ENCODE assay signal across 8 cellular contexts in genomic region chr13:97977376-97977705, GRCh38. TPM values are rescaled to one million over a fixed set of nuclear protein-coding genes. Genes with fewer than 3 reads are reported as not detected.
DNase-seq lines count a peak whose midpoint lies in the region; ATAC-seq and TF ChIP-seq lines count a peak whose summit lies in the region.

No MANE protein-coding gene starts in this region.

- peak overlapping the region; percentile 93 for H3K9ac ChIP-seq in iPS-20b (ENCODE audit: low read depth, low read length)

- H3K36me3 ChIP-seq in iPS-20b (ENCODE audit: insufficient read depth, low read depth, low read length), result peaks cover 24% of the 10 kb centered on the region
- H3K36me3 ChIP-seq in thoracic aorta, result no peaks in the 10 kb centered on the region

- peaks cover 35% of the 10 kb centered on the region for H3K4me1 Mint-ChIP-seq in activated CD4-positive, alpha-beta T cell treated with anti-CD3 and anti-CD28 coated beads, Interleukin-2, amount 10 ng/mL, durations not matched to agents 24 days and 14 days
- H3K4me1 Mint-ChIP-seq in activated T-helper 1 cell treated with anti-CD3 and anti-CD28 coated beads, Interleukin-12 subunit alpha, Interleukin-12 subunit beta, Interleukin-2, Interleukin-4 antibody, amounts not matched to agents 30 ng/mL and 10 ng/mL and 1 ng/mL, durations not matched to agents 14 hours and 24 hours and 36 hours (ENCODE audit: low read depth), result peaks cover 43% of the 10 kb centered on the region

- intact Hi-C loops in activated CD4-positive, alpha-beta T cell treated with anti-CD3 and anti-CD28 coated beads, Interleukin-2, amount 10 ng/mL, durations not matched to agents 24 days and 14 days (cut with micrococcal nuclease), result loop anchor here (5.0 to 10.0 kb wide), 7 partner anchors 123 to 1630 kb away; partner anchors contain the start of genes CLYBL, FARP1, MBNL2 and STK24
- intact Hi-C loops in activated T-helper 1 cell treated with anti-CD3 and anti-CD28 coated beads, Interleukin-12 subunit alpha, Interleukin-12 subunit beta, Interleukin-2, Interleukin-4 antibody, amounts not matched to agents 30 ng/mL and 10 ng/mL and 1 ng/mL, durations not matched to agents 14 hours and 24 hours and 36 hours (cut with micrococcal nuclease), result loop anchor here (2.0 to 10.0 kb wide), 7 partner anchors 35 to 1521 kb away; partner anchors contain the start of genes MBNL2 and UBAC2

- H3K4me3 ChIP-seq in iPS-20b (ENCODE audit: low read length) (peak overlapping the region; percentile 96), thoracic aorta (peak overlapping the region; percentile 91)

- TF ChIP-seq CTCF in thoracic aorta (IDR thresholded peaks at IDR 0.05) (no peak), GM10266 (IDR thresholded peaks at IDR 0.05; ENCODE audit: control insufficient read depth, insufficient read depth, low read depth, missing control alignments) (no peak)

- H3K27ac ChIP-seq in iPS-20b (ENCODE audit: low read length) (peak overlapping the region; percentile 87), thoracic aorta (peak overlapping the region; percentile 59 to 95)

- peaks cover 3% of the 10 kb centered on the region for H3K27me3 Mint-ChIP-seq in activated CD4-positive, alpha-beta T cell treated with anti-CD3 and anti-CD28 coated beads, Interleukin-2, amount 10 ng/mL, durations not matched to agents 24 days and 14 days
- peaks cover 2% of the 10 kb centered on the region for H3K27me3 Mint-ChIP-seq in activated T-helper 1 cell treated with anti-CD3 and anti-CD28 coated beads, Interleukin-12 subunit alpha, Interleukin-12 subunit beta, Interleukin-2, Interleukin-4 antibody, amounts not matched to agents 30 ng/mL and 10 ng/mL and 1 ng/mL, durations not matched to agents 14 hours and 24 hours and 36 hours (ENCODE audit: insufficient read depth)

- no peaks in the 10 kb centered on the region for H3K27me3 ChIP-seq in iPS-20b (ENCODE audit: insufficient read depth, low read length)
- no peaks in the 10 kb centered on the region for H3K27me3 ChIP-seq in thoracic aorta (replicated peaks; ENCODE audit: insufficient read depth)

- no peak for DNase-seq in activated CD4-positive, alpha-beta T cell treated with anti-CD3 and anti-CD28 coated beads, Interleukin-2, amount 10 ng/mL, durations not matched to agents 24 days and 14 days
- no peak for DNase-seq in activated CD4-positive, alpha-beta T cell treated with anti-CD3 and anti-CD28 coated beads for 48 hours
- no peak for DNase-seq in activated T-helper 1 cell treated with anti-CD3 and anti-CD28 coated beads, Interleukin-12 subunit alpha, Interleukin-12 subunit beta, Interleukin-2, Interleukin-4 antibody, amounts not matched to agents 30 ng/mL and 10 ng/mL and 1 ng/mL, durations not matched to agents 14 hours and 24 hours and 36 hours (ENCODE audit: low spot score)
- DNase-seq in thoracic aorta (ENCODE audit: low spot score) (no peak), GM10266 (ENCODE audit: extremely low spot score) (no peak), AG08396 (ENCODE audit: low spot score) (no peak)
- no peak for DNase-seq in effector CD8-positive, alpha-beta T cell (lab: John Stamatoyannopoulos, UW)

- no peaks in the 10 kb centered on the region for H3K9me3 ChIP-seq in iPS-20b (ENCODE audit: insufficient read depth, low read depth, low read length)
- H3K9me3 ChIP-seq in thoracic aorta, result no peaks in the 10 kb centered on the region

- H3K36me3 Mint-ChIP-seq in activated CD4-positive, alpha-beta T cell treated with anti-CD3 and anti-CD28 coated beads, Interleukin-2, amount 10 ng/mL, durations not matched to agents 24 days and 14 days (ENCODE audit: low read depth), result peaks cover 19% of the 10 kb centered on the region
- peaks cover 8% of the 10 kb centered on the region for H3K36me3 Mint-ChIP-seq in activated T-helper 1 cell treated with anti-CD3 and anti-CD28 coated beads, Interleukin-12 subunit alpha, Interleukin-12 subunit beta, Interleukin-2, Interleukin-4 antibody, amounts not matched to agents 30 ng/mL and 10 ng/mL and 1 ng/mL, durations not matched to agents 14 hours and 24 hours and 36 hours (ENCODE audit: low read depth)

- H3K4me1 ChIP-seq in iPS-20b (ENCODE audit: insufficient read depth, low read length) (peaks cover 19% of the 10 kb centered on the region; the same call in 1 of the 2 replicates), thoracic aorta (ENCODE audit: control insufficient read depth in 1 of 2, low read depth in 2 of 2) (peaks cover 15 to 19% of the 10 kb centered on the region in 2 donors)

- H3K9me3 Mint-ChIP-seq in activated CD4-positive, alpha-beta T cell treated with anti-CD3 and anti-CD28 coated beads, Interleukin-2, amount 10 ng/mL, durations not matched to agents 24 days and 14 days, result no peaks in the 10 kb centered on the region
- H3K9me3 Mint-ChIP-seq in activated T-helper 1 cell treated with anti-CD3 and anti-CD28 coated beads, Interleukin-12 subunit alpha, Interleukin-12 subunit beta, Interleukin-2, Interleukin-4 antibody, amounts not matched to agents 30 ng/mL and 10 ng/mL and 1 ng/mL, durations not matched to agents 14 hours and 24 hours and 36 hours, result no peaks in the 10 kb centered on the region

- no peak for ATAC-seq in thoracic aorta (ENCODE audit: insufficient number of reproducible peaks, low FRiP score, low read depth)

- H3K4me3 Mint-ChIP-seq in activated CD4-positive, alpha-beta T cell treated with anti-CD3 and anti-CD28 coated beads, Interleukin-2, amount 10 ng/mL, durations not matched to agents 24 days and 14 days, result peak overlapping the region; percentile 96
- H3K4me3 Mint-ChIP-seq in activated T-helper 1 cell treated with anti-CD3 and anti-CD28 coated beads, Interleukin-12 subunit alpha, Interleukin-12 subunit beta, Interleukin-2, Interleukin-4 antibody, amounts not matched to agents 30 ng/mL and 10 ng/mL and 1 ng/mL, durations not matched to agents 14 hours and 24 hours and 36 hours, result peak overlapping the region; percentile 98

- peak overlapping the region; percentile 90 for H3K27ac Mint-ChIP-seq in activated CD4-positive, alpha-beta T cell treated with anti-CD3 and anti-CD28 coated beads, Interleukin-2, amount 10 ng/mL, durations not matched to agents 24 days and 14 days
- peak overlapping the region; percentile 98 for H3K27ac Mint-ChIP-seq in activated T-helper 1 cell treated with anti-CD3 and anti-CD28 coated beads, Interleukin-12 subunit alpha, Interleukin-12 subunit beta, Interleukin-2, Interleukin-4 antibody, amounts not matched to agents 30 ng/mL and 10 ng/mL and 1 ng/mL, durations not matched to agents 14 hours and 24 hours and 36 hours

RNA-seq across cellular contexts. Expression of gene IPO5, which starts 23.9 kb away (rescaled TPM):
- total RNA-seq in activated CD4-positive, alpha-beta T cell treated with anti-CD3 and anti-CD28 coated beads, Interleukin-2, amount 10 ng/mL, durations not matched to agents 24 days and 14 days, result 243 and 245 TPM in 2 replicates
- total RNA-seq in activated T-helper 1 cell treated with anti-CD3 and anti-CD28 coated beads, Interleukin-12 subunit alpha, Interleukin-12 subunit beta, Interleukin-2, Interleukin-4 antibody, amounts not matched to agents 30 ng/mL and 10 ng/mL and 1 ng/mL, durations not matched to agents 14 hours and 24 hours and 36 hours, result 210 and 226 TPM in 2 replicates
- total RNA-seq in thoracic aorta, result 100 to 1,000 TPM; 110 to 131 TPM
